1 cellular context compared by ENCODE assay signal in the genomic region with DNA sequence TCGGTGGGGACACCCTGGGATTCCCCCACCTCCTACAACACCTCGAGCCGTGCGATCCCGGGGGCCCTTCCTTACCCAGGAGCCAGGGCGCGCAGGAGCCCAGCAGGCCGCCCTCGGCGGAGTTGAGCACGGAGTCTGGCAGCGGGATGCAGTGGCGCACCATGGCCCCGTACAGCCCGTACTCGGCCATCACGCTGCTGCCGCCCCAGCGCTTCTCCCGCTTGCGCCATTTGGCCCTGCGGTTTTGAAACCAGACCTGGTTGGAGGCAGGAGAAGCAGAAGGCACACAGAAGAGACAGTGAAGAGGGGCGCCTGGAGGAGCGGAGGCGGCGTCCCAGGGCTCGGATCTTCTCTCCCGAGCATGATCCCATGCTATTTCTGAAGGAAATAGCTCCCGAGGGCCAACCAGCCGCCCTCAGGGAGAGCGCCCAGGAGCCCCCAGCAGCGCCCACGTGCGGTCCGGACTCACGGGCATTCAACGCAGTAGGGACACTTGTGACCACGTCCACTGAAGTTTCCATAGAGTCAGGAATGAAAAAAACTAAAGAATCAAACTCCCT.
TF ChIP-seq lines count a peak whose summit lies in the region.

No MANE protein-coding gene starts in this region.

TF ChIP-seq in HepG2, 621 proteins besides CTCF, POLR2A, EP300 and RAD21 (continued from another document and continues in another):
- TF ChIP-seq ZNF782 (CRISPR knock-in tag; IDR thresholded peaks at IDR 0.05; ENCODE audit: borderline replicate concordance) (peak; percentile 56; the same call in 1 of the 2 replicates), ZNF563 (CRISPR knock-in tag; IDR thresholded peaks at IDR 0.05) (peak; percentile 50; the same call in 1 of the 2 replicates), POGZ (CRISPR knock-in tag; IDR thresholded peaks at IDR 0.05) (0 out of 2 replicates have a peak, but pooled peaks have one; percentile 24), TBX3 (IDR thresholded peaks at IDR 0.05; ENCODE audit: borderline replicate concordance) (no peak), ZNF709 (CRISPR knock-in tag; IDR thresholded peaks at IDR 0.05) (peak; percentile 75; the same call in 1 of the 2 replicates), EEA1 (CRISPR knock-in tag; IDR thresholded peaks at IDR 0.05; ENCODE audit: borderline replicate concordance) (peak; percentile 82; the same call in 1 of the 2 replicates), MTA1 (CRISPR knock-in tag; IDR thresholded peaks at IDR 0.05; ENCODE audit: borderline replicate concordance) (peak; percentile 81; the same call in 1 of the 2 replicates), KDM2A (CRISPR knock-in tag; IDR thresholded peaks at IDR 0.05; ENCODE audit: borderline replicate concordance, low read depth) (peak; percentile 50; the same call in 1 of the 2 replicates), NFKB2 (CRISPR knock-in tag; IDR thresholded peaks at IDR 0.05; ENCODE audit: borderline replicate concordance) (no peak; the same call in 1 of the 2 replicates), ZNF616 (CRISPR knock-in tag; IDR thresholded peaks at IDR 0.05; ENCODE audit: low read depth) (0 out of 2 replicates have a peak, but pooled peaks have one; percentile 36), RXRA (CRISPR knock-in tag; IDR thresholded peaks at IDR 0.05) (peak; percentile 44; the same call in 1 of the 2 replicates), CBX1 (IDR thresholded peaks at IDR 0.05; ENCODE audit: low read depth) (no peak), ZSCAN5A (CRISPR knock-in tag; IDR thresholded peaks at IDR 0.05; ENCODE audit: borderline replicate concordance) (no peak), FOXC1 (CRISPR knock-in tag; IDR thresholded peaks at IDR 0.05; ENCODE audit: borderline replicate concordance) (peak; percentile 84; the same call in 1 of the 2 replicates), ZNF281 (CRISPR knock-in tag; IDR thresholded peaks at IDR 0.05; ENCODE audit: borderline replicate concordance) (0 out of 2 replicates have a peak, but pooled peaks have one; percentile 22), FOXK1 (CRISPR knock-in tag; IDR thresholded peaks at IDR 0.05; ENCODE audit: borderline replicate concordance, low read depth) (0 out of 2 replicates have a peak, but pooled peaks have one; percentile 19), SETDB1 (CRISPR knock-in tag; IDR thresholded peaks at IDR 0.05; ENCODE audit: borderline replicate concordance) (0 out of 2 replicates have a peak, but pooled peaks have one; percentile 53), ZSCAN20 (CRISPR knock-in tag; IDR thresholded peaks at IDR 0.05; ENCODE audit: borderline replicate concordance) (no peak), ZKSCAN8 (CRISPR knock-in tag; IDR thresholded peaks at IDR 0.05; ENCODE audit: borderline replicate concordance) (no peak), RBAK (CRISPR knock-in tag; IDR thresholded peaks at IDR 0.05) (no peak), GABPB1 (CRISPR knock-in tag; IDR thresholded peaks at IDR 0.05) (peak; percentile 62; the same call in 1 of the 2 replicates), SALL2 (CRISPR knock-in tag; IDR thresholded peaks at IDR 0.05) (peak; percentile 78; the same call in 1 of the 2 replicates), U2AF2 (IDR thresholded peaks at IDR 0.05; ENCODE audit: low read depth, low read length) (no peak), ZNF292 (CRISPR knock-in tag; IDR thresholded peaks at IDR 0.05; ENCODE audit: borderline replicate concordance, low read depth) (0 out of 2 replicates have a peak, but pooled peaks have one; percentile 30), TGIF2 (CRISPR knock-in tag; IDR thresholded peaks at IDR 0.05) (no peak), ARID4A (CRISPR knock-in tag; IDR thresholded peaks at IDR 0.05; ENCODE audit: borderline replicate concordance) (peak; percentile 65), ZNF891 (CRISPR knock-in tag; IDR thresholded peaks at IDR 0.05) (0 out of 2 replicates have a peak, but pooled peaks have one; percentile 39), ZNF629 (CRISPR knock-in tag; conservative IDR thresholded peaks at IDR 0.05) (no peak), KDM5A (IDR thresholded peaks at IDR 0.05; ENCODE audit: borderline replicate concordance, low read length) (no peak), ZKSCAN5 (CRISPR knock-in tag; IDR thresholded peaks at IDR 0.05) (peak; percentile 59; the same call in 1 of the 2 replicates), MIER2 (CRISPR knock-in tag; IDR thresholded peaks at IDR 0.05) (peak; percentile 24; the same call in 1 of the 2 replicates), ZSCAN25 (CRISPR knock-in tag; IDR thresholded peaks at IDR 0.05) (no peak), ZFX (CRISPR knock-in tag; IDR thresholded peaks at IDR 0.05; ENCODE audit: low read depth) (peak; percentile 54)
- TF ChIP-seq, protein P1, sequence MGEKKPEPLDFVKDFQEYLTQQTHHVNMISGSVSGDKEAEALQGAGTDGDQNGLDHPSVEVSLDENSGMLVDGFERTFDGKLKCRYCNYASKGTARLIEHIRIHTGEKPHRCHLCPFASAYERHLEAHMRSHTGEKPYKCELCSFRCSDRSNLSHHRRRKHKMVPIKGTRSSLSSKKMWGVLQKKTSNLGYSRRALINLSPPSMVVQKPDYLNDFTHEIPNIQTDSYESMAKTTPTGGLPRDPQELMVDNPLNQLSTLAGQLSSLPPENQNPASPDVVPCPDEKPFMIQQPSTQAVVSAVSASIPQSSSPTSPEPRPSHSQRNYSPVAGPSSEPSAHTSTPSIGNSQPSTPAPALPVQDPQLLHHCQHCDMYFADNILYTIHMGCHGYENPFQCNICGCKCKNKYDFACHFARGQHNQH (CRISPR knock-in tag; IDR thresholded peaks at IDR 0.05), result no peak
- TF ChIP-seq, protein P2, sequence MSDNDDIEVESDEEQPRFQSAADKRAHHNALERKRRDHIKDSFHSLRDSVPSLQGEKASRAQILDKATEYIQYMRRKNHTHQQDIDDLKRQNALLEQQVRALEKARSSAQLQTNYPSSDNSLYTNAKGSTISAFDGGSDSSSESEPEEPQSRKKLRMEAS (IDR thresholded peaks at IDR 0.05), result 0 out of 2 replicates have a peak, but pooled peaks have one; percentile 19
- TF ChIP-seq, protein P3, sequence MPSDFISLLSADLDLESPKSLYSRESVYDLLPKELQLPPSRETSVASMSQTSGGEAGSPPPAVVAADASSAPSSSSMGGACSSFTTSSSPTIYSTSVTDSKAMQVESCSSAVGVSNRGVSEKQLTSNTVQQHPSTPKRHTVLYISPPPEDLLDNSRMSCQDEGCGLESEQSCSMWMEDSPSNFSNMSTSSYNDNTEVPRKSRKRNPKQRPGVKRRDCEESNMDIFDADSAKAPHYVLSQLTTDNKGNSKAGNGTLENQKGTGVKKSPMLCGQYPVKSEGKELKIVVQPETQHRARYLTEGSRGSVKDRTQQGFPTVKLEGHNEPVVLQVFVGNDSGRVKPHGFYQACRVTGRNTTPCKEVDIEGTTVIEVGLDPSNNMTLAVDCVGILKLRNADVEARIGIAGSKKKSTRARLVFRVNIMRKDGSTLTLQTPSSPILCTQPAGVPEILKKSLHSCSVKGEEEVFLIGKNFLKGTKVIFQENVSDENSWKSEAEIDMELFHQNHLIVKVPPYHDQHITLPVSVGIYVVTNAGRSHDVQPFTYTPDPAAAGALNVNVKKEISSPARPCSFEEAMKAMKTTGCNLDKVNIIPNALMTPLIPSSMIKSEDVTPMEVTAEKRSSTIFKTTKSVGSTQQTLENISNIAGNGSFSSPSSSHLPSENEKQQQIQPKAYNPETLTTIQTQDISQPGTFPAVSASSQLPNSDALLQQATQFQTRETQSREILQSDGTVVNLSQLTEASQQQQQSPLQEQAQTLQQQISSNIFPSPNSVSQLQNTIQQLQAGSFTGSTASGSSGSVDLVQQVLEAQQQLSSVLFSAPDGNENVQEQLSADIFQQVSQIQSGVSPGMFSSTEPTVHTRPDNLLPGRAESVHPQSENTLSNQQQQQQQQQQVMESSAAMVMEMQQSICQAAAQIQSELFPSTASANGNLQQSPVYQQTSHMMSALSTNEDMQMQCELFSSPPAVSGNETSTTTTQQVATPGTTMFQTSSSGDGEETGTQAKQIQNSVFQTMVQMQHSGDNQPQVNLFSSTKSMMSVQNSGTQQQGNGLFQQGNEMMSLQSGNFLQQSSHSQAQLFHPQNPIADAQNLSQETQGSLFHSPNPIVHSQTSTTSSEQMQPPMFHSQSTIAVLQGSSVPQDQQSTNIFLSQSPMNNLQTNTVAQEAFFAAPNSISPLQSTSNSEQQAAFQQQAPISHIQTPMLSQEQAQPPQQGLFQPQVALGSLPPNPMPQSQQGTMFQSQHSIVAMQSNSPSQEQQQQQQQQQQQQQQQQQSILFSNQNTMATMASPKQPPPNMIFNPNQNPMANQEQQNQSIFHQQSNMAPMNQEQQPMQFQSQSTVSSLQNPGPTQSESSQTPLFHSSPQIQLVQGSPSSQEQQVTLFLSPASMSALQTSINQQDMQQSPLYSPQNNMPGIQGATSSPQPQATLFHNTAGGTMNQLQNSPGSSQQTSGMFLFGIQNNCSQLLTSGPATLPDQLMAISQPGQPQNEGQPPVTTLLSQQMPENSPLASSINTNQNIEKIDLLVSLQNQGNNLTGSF (CRISPR knock-in tag; IDR thresholded peaks at IDR 0.05), result peak; percentile 79; the same call in 1 of the 2 replicates
- TF ChIP-seq, protein P4, sequence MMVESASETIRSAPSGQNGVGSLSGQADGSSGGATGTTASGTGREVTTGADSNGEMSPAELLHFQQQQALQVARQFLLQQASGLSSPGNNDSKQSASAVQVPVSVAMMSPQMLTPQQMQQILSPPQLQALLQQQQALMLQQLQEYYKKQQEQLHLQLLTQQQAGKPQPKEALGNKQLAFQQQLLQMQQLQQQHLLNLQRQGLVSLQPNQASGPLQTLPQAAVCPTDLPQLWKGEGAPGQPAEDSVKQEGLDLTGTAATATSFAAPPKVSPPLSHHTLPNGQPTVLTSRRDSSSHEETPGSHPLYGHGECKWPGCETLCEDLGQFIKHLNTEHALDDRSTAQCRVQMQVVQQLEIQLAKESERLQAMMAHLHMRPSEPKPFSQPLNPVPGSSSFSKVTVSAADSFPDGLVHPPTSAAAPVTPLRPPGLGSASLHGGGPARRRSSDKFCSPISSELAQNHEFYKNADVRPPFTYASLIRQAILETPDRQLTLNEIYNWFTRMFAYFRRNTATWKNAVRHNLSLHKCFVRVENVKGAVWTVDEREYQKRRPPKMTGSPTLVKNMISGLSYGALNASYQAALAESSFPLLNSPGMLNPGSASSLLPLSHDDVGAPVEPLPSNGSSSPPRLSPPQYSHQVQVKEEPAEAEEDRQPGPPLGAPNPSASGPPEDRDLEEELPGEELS (CRISPR knock-in tag; IDR thresholded peaks at IDR 0.05), result no peak
- TF ChIP-seq, protein P5, sequence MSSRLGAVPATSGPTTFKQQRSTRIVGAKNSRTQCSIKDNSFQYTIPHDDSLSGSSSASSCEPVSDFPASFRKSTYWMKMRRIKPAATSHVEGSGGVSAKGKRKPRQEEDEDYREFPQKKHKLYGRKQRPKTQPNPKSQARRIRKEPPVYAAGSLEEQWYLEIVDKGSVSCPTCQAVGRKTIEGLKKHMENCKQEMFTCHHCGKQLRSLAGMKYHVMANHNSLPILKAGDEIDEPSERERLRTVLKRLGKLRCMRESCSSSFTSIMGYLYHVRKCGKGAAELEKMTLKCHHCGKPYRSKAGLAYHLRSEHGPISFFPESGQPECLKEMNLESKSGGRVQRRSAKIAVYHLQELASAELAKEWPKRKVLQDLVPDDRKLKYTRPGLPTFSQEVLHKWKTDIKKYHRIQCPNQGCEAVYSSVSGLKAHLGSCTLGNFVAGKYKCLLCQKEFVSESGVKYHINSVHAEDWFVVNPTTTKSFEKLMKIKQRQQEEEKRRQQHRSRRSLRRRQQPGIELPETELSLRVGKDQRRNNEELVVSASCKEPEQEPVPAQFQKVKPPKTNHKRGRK (CRISPR knock-in tag; IDR thresholded peaks at IDR 0.05), result no peak
